In the genomic region with DNA sequence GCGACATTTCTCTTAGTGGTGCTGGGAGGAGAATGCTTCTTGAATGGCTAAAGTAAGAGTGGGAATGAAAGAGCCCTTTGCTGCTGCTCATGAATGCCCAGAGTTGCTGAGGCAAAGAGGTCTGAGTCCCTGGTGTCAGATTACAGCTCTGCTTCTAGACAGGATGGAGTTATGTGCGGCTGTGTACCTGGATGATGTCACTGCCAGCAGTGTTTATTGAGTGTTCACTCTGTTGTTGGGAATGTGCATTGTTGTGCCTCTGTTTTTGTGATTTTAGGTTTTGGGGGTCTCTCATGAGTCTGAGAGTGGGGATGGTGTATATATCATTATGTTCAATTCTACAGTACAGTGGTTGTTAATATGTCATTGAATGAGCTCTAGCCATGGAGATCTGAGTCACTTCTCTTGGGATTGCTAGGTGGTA, we compare ENCODE assay signal across 8 cellular contexts. TPM values are rescaled to one million over a fixed set of nuclear protein-coding genes. Genes with fewer than 3 reads are reported as not detected.
DNase-seq lines count a peak whose midpoint lies in the region; ATAC-seq and TF ChIP-seq lines count a peak whose summit lies in the region.

No MANE protein-coding gene starts in this region.

- H3K27ac ChIP-seq in transverse colon (no peak overlapping the region), esophagus muscularis mucosa (replicated peaks in 1 of 4) (no peak overlapping the region)

- H3K27me3 Mint-ChIP-seq in T-helper 2 cell treated with Interferon-gamma antibody and Interleukin-4, amounts not matched to agents 5 μg/mL and 100 μg/mL, for 36 hours (ENCODE audit: low read depth), result no peaks in the 10 kb centered on the region
- peaks cover 13% of the 10 kb centered on the region for H3K27me3 Mint-ChIP-seq in glutamatergic neuron (ENCODE audit: unreplicated experiment)

- no peaks in the 10 kb centered on the region for H3K36me3 ChIP-seq in transverse colon
- H3K36me3 ChIP-seq in esophagus muscularis mucosa, result no peaks in the 10 kb centered on the region

- H3K27me3 ChIP-seq in transverse colon (no peaks in the 10 kb centered on the region), esophagus muscularis mucosa (no peaks in the 10 kb centered on the region)

- H3K27ac Mint-ChIP-seq in T-helper 2 cell treated with Interferon-gamma antibody and Interleukin-4, amounts not matched to agents 5 μg/mL and 100 μg/mL, for 36 hours, result peak overlapping the region; percentile 21
- H3K27ac Mint-ChIP-seq in glutamatergic neuron (ENCODE audit: unreplicated experiment), result no peak overlapping the region

- H3K4me1 Mint-ChIP-seq in T-helper 2 cell treated with Interferon-gamma antibody and Interleukin-4, amounts not matched to agents 5 μg/mL and 100 μg/mL, for 36 hours (ENCODE audit: low read depth), result peaks cover 46% of the 10 kb centered on the region
- peaks cover 19% of the 10 kb centered on the region for H3K4me1 Mint-ChIP-seq in glutamatergic neuron (ENCODE audit: low read depth, unreplicated experiment)

- peak overlapping the region in 1 of 4 donors; percentile 72 for H3K4me3 ChIP-seq in transverse colon
- H3K4me3 ChIP-seq in esophagus muscularis mucosa, result peak overlapping the region in 1 of 4 donors; percentile 3

- TF ChIP-seq POLR2A in transverse colon (IDR thresholded peaks at IDR 0.05), result peak; percentile 18
- TF ChIP-seq POLR2A in esophagus muscularis mucosa (IDR thresholded peaks at IDR 0.05; ENCODE audit: low read depth), result no peak

- ATAC-seq in HG03045 (IDR thresholded peaks at IDR 0.05; ENCODE audit: unreplicated experiment), result no peak

- 68 to 71% methylated on average over 1 to 2 of the region's 2 CpGs for WGBS in transverse colon (ENCODE audit: low coverage in 1 of 2), 2 donors
- 64% methylated on average over 2 of the region's 2 CpGs for WGBS in esophagus muscularis mucosa

- in situ Hi-C loops in transverse colon (cut with MboI; ENCODE audit: low pct_ligation_motif_present in 1 of 4, low pct_unique_long_range_greater_than_20kb in 1 of 4, low sequenced_read_pairs in 3 of 4), result no loop called here

- intact Hi-C loops in transverse colon (cut with DNase I; ENCODE audit: low total_unique reads) (loop anchor here (5.0 to 10.0 kb wide), 2 partner anchors 320 to 548 kb away; a partner anchor contains a TSS), esophagus muscularis mucosa (cut with DNase I) (loop anchor here (5.0 kb wide), 3 partner anchors 88 to 108 kb away; a partner anchor contains a TSS)

- TF ChIP-seq EP300 in transverse colon (IDR thresholded peaks at IDR 0.05; ENCODE audit: low read depth), result no peak
- no peak for TF ChIP-seq EP300 in esophagus muscularis mucosa (IDR thresholded peaks at IDR 0.05)

- peaks cover 45% of the 10 kb centered on the region for H3K36me3 Mint-ChIP-seq in T-helper 2 cell treated with Interferon-gamma antibody and Interleukin-4, amounts not matched to agents 5 μg/mL and 100 μg/mL, for 36 hours (ENCODE audit: low read depth)
- H3K36me3 Mint-ChIP-seq in glutamatergic neuron (ENCODE audit: unreplicated experiment), result no peaks in the 10 kb centered on the region

- H3K4me1 ChIP-seq in transverse colon, result peaks cover 4 to 54% (median 23%) of the 10 kb centered on the region in 4 donors
- H3K4me1 ChIP-seq in esophagus muscularis mucosa, result peaks cover 46 to 71% (median 68%) of the 10 kb centered on the region in 4 donors

- H3K9me3 ChIP-seq in transverse colon, result no peaks in the 10 kb centered on the region
- H3K9me3 ChIP-seq in esophagus muscularis mucosa, result no peaks in the 10 kb centered on the region

- no peak for TF ChIP-seq CTCF in glutamatergic neuron (IDR thresholded peaks at IDR 0.05; ENCODE audit: partially characterized antibody, unreplicated experiment)
- no peak for TF ChIP-seq CTCF in transverse colon (IDR thresholded peaks at IDR 0.05)
- no peak for TF ChIP-seq CTCF in esophagus muscularis mucosa (IDR thresholded peaks at IDR 0.05)
- no peak for TF ChIP-seq CTCF in GM10266 (IDR thresholded peaks at IDR 0.05; ENCODE audit: control insufficient read depth, insufficient read depth, low read depth, missing control alignments)

- peak overlapping the region; percentile 93 for H3K4me3 Mint-ChIP-seq in T-helper 2 cell treated with Interferon-gamma antibody and Interleukin-4, amounts not matched to agents 5 μg/mL and 100 μg/mL, for 36 hours
- H3K4me3 Mint-ChIP-seq in glutamatergic neuron (ENCODE audit: unreplicated experiment), result peak overlapping the region; percentile 97

- DNase-seq in COLO829 (ENCODE audit: low spot score) (peak; percentile 31), HuH-7 (ENCODE audit: low spot score) (peak; percentile 58), glutamatergic neuron (no peak), transverse colon (peak; percentile 32), esophagus muscularis mucosa (ENCODE audit: extremely low spot score) (no peak), GM10266 (ENCODE audit: extremely low spot score) (no peak)
- DNase-seq in T-helper 2 cell treated with Interferon-gamma antibody and Interleukin-4, amounts not matched to agents 5 μg/mL and 100 μg/mL, for 36 hours (ENCODE audit: low spot score), result no peak

- H3K9me3 Mint-ChIP-seq in T-helper 2 cell treated with Interferon-gamma antibody and Interleukin-4, amounts not matched to agents 5 μg/mL and 100 μg/mL, for 36 hours, result no peaks in the 10 kb centered on the region
- H3K9me3 Mint-ChIP-seq in glutamatergic neuron (ENCODE audit: unreplicated experiment), result peaks cover 17% of the 10 kb centered on the region

RNA-seq across cellular contexts. Expression of a gene that starts 2.7 kb away (rescaled TPM):
- 9.2 TPM for total RNA-seq in glutamatergic neuron (ENCODE audit: unreplicated experiment)
- total RNA-seq in transverse colon, result 10 to 100 TPM in 3 of 4 donors, 1 to 10 TPM in 1; 8.0 to 68.6 (median 48.5) TPM
- total RNA-seq in esophagus muscularis mucosa, result 10 to 100 TPM in 1 of 4 donors, 1 to 10 TPM in 3; 6.6 to 12.2 (median 7.4) TPM

Comparison
In these comparisons a context has a peak if more than half of its experiments do, and no peak if none do; other contexts are left out.
1. DNase-seq: peak in COLO829 (single experiment), HuH-7 (single experiment) and transverse colon (single experiment); none in T-helper 2 cell treated with Interferon-gamma antibody and Interleukin-4, amounts not matched to agents 5 μg/mL and 100 μg/mL, for 36 hours (single experiment), glutamatergic neuron (single experiment), esophagus muscularis mucosa (single experiment) and GM10266 (single experiment).